26 cellular contexts compared by ENCODE assay signal in the genomic region with DNA sequence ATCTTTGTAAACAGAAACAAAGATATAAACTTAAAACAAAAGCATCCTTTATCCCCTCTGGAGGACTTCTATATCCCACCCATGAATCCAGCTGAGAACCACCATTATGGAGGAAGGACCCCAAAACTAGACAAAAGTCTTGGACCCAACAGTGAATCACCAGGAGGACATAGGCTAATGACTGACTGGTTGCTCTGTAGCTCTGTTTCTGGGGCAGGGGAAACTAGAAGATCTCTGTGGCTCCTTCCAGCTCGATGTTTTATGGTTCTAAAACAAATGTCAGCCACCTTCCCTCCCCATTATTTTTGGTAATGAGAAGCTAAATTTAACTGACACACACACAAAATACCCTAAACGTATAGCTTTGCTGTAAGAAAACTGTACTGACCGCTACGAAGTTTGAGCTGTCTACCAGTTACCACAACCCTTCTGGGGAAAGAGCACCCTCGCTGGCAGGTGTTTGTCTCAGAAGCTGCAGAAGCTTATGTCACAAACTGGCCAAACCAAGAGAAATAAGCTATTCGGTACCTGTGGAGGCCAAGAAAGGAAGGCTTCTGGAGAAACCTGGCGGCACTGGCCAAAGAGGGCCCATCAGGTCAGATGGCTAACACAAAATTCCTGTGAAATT. TPM values are rescaled to one million over a fixed set of nuclear protein-coding genes. Genes with fewer than 3 reads are reported as not detected.
A peak's percentile ranks its signal among the peaks of the same experiment; 100 is the strongest.
DNase-seq lines count a peak whose midpoint lies in the region; ATAC-seq and TF ChIP-seq lines count a peak whose summit lies in the region.
"Had no signal": no experiment of that assay in that cellular context is flagged by ENCODE, and none has a peak within 500 bp of the region (broad histone marks: within the 10 kb centered on the region; RNA-seq: fewer than 3 reads in every experiment).

No MANE protein-coding gene starts in this region.

- dilution Hi-C loops in IMR-90 (cut with HindIII; ENCODE audit: low sequenced_read_pairs, unreplicated experiment), result no loop called here

- peak overlapping the region; percentile 28; the same call in 1 of the 2 replicates for H4K5ac ChIP-seq in IMR-90 (ENCODE audit: low read depth, low read length)

- H3K27ac ChIP-seq in GM23338 (ENCODE audit: low read depth) (peak overlapping the region; percentile 56; the same call in 1 of the 2 replicates), IMR-90 (ENCODE audit: insufficient read depth, low read length) (no peak overlapping the region)
- H3K27ac ChIP-seq: breast epithelium, heart left ventricle, neural progenitor cell, prostate gland, sigmoid colon had no signal

- peak overlapping the region; percentile 71 for H3K4ac ChIP-seq in IMR-90 (ENCODE audit: low read depth, low read length)

- no TSS peak for BruUV-seq in IMR-90 (replicated peaks; lab: Mats Ljungman, UMichigan)

- 0 out of 2 replicates have a peak, but pooled peaks cover 4% of the 10 kb centered on the region for H3K9me2 ChIP-seq in GM23338 (ENCODE audit: insufficient read depth)
- H3K9me2 ChIP-seq: SK-N-SH had no signal

- TF ChIP-seq RAD21 in IMR-90 (IDR thresholded peaks at IDR 0.05; ENCODE audit: low read length), result no peak

- CTCF ChIA-PET in IMR-90 (lab: Yijun Ruan, JAX), result interaction anchor here (0.5 to 1.4 kb wide), 3 partner anchors 34 to 1496 kb away, joined by 3 to 4 read pairs (median 3); no protein-coding TSS in a partner anchor

- peaks cover 36 to 59% of the 10 kb centered on the region in 2 experiments for H3K79me1 ChIP-seq in IMR-90 (ENCODE audit: low read depth in 1 of 2, low read length in 2 of 2)

- POLR2A ChIA-PET in IMR-90 (lab: Charles Lee; ENCODE audit: unreplicated experiment), result no interaction called here

- H3K36me3 Mint-ChIP-seq in GM23338 (ENCODE audit: low read depth) (peaks cover 3% of the 10 kb centered on the region; the same call in 2 of the 3 replicates), mesothelial cell of epicardium (peaks cover 3% of the 10 kb centered on the region)
- H3K36me3 Mint-ChIP-seq: neural progenitor cell had no signal

- H3K4me1 Mint-ChIP-seq in GM23338, result peaks cover 46% of the 10 kb centered on the region
- peaks cover 67% of the 10 kb centered on the region for H3K4me1 Mint-ChIP-seq in mesothelial cell of epicardium

- H4K91ac ChIP-seq in IMR-90 (ENCODE audit: insufficient read depth, low read depth, low read length), result peak overlapping the region; percentile 71

- peak overlapping the region; percentile 33; the same call in 1 of the 2 replicates for H3K18ac ChIP-seq in IMR-90 (ENCODE audit: low read depth, low read length)

- H4K20me1 ChIP-seq in GM23338 (replicated peaks; ENCODE audit: insufficient read depth), result no peaks in the 10 kb centered on the region
- H4K20me1 ChIP-seq in IMR-90 (ENCODE audit: insufficient read depth, low read length), result no peaks in the 10 kb centered on the region

- H3K27ac Mint-ChIP-seq in GM23338 (no peak overlapping the region), mesothelial cell of epicardium (peak overlapping the region; percentile 67)
- H3K27ac Mint-ChIP-seq: activated naive CD4-positive, alpha-beta T cell treated with anti-CD3 and anti-CD28 coated beads, Interleukin-2, amount 10 ng/mL, durations not matched to agents 7 days and 5 days; neural progenitor cell; stimulated activated naive CD8-positive, alpha-beta T cell treated with anti-CD3 and anti-CD28 coated beads, Interleukin-15, Interleukin-2, amounts not matched to agents 100 ng/mL and 50 ng/mL, for 24 hours had no signal

- H2AFZ ChIP-seq in GM23338, result no peak overlapping the region
- H2AFZ ChIP-seq in IMR-90 (replicated peaks; ENCODE audit: low read length, poor library complexity), result no peak overlapping the region
- H2AFZ ChIP-seq: neural progenitor cell had no signal

- DNase-seq in GM23338 (ENCODE audit: low spot score) (no peak), IMR-90 (no peak), mesothelial cell of epicardium (ENCODE audit: low spot score in 2 of 2, unreplicated experiment in 2 of 2) (no peak), cortex of kidney (lab: John Stamatoyannopoulos, UW) (no peak), NCI-H1417 treated with DMSO at 0.1 percent for 48 hours (lab: John Stamatoyannopoulos, UW) (no peak), NCI-H2227 (lab: John Stamatoyannopoulos, UW; ENCODE audit: unreplicated experiment) (no peak), NCI-H2107 (lab: John Stamatoyannopoulos, UW) (no peak)
- DNase-seq: activated CD4-positive, alpha-beta T cell treated with anti-CD3 and anti-CD28 coated beads for 48 hours; activated naive CD4-positive, alpha-beta T cell treated with anti-CD3 and anti-CD28 coated beads, Interleukin-2, amount 10 ng/mL, durations not matched to agents 7 days and 5 days; activated T-cell treated with anti-CD3 and anti-CD28 coated beads, Interleukin-2, amount 50 U/mL, for 4 hours; amniotic stem cell; effector CD8-positive, alpha-beta T cell; heart left ventricle; kidney glomerular epithelial cell; MG63; NCI-H1436 treated with DMSO at 0.1 percent for 48 hours; NCI-H510A treated with DMSO at 0.1 percent for 48 hours; sigmoid colon; SK-N-SH; stimulated activated CD4-positive, alpha-beta T cell treated with anti-CD3 and anti-CD28 coated beads, Interleukin-15, amount 100 ng/mL, for 24 hours had no signal

- TF ChIP-seq POLR2A in IMR-90 (IDR thresholded peaks at IDR 0.05; ENCODE audit: low read depth, low read length), result no peak

- H2AK9ac ChIP-seq in IMR-90 (replicated peaks; ENCODE audit: low read depth, low read length, poor library complexity), result no peak overlapping the region

- H2BK5ac ChIP-seq in IMR-90 (ENCODE audit: low read depth, low read length, poor library complexity, severe bottlenecking), result peak overlapping the region; percentile 24

- H3K4me3 Mint-ChIP-seq in GM23338 (no peak overlapping the region), mesothelial cell of epicardium (no peak overlapping the region)
- H3K4me3 Mint-ChIP-seq: activated naive CD4-positive, alpha-beta T cell treated with anti-CD3 and anti-CD28 coated beads, Interleukin-2, amount 10 ng/mL, durations not matched to agents 7 days and 5 days; activated T-cell treated with anti-CD3 and anti-CD28 coated beads, Interleukin-2, amount 50 U/mL, for 4 hours; neural progenitor cell; stimulated activated naive CD8-positive, alpha-beta T cell treated with anti-CD3 and anti-CD28 coated beads, Interleukin-15, Interleukin-2, amounts not matched to agents 100 ng/mL and 50 ng/mL, for 24 hours had no signal

- H2BK15ac ChIP-seq in IMR-90 (ENCODE audit: low read depth, low read length), result peak overlapping the region; percentile 91; the same call in 1 of the 3 replicates

- H3K36me3 ChIP-seq in GM23338 (ENCODE audit: insufficient read depth), result no peaks in the 10 kb centered on the region
- H3K36me3 ChIP-seq in IMR-90 (ENCODE audit: control insufficient read depth, insufficient read depth, low read length), result no peaks in the 10 kb centered on the region
- H3K36me3 ChIP-seq: breast epithelium, heart left ventricle, neural progenitor cell, prostate gland, sigmoid colon had no signal

- peaks cover 1% of the 10 kb centered on the region for H3K27me3 Mint-ChIP-seq in GM23338 (ENCODE audit: insufficient read depth, low read depth, poor library complexity)
- no peaks in the 10 kb centered on the region for H3K27me3 Mint-ChIP-seq in mesothelial cell of epicardium (ENCODE audit: low read depth)
- H3K27me3 Mint-ChIP-seq: activated naive CD4-positive, alpha-beta T cell treated with anti-CD3 and anti-CD28 coated beads, Interleukin-2, amount 10 ng/mL, durations not matched to agents 7 days and 5 days had no signal

- peak overlapping the region; percentile 72 for H3K23ac ChIP-seq in IMR-90 (ENCODE audit: low read depth, low read length)

- no peak overlapping the region for H3K4me2 ChIP-seq in GM23338
- H3K4me2 ChIP-seq in IMR-90 (ENCODE audit: low read depth, low read length), result no peak overlapping the region
- H3K4me2 ChIP-seq: neural progenitor cell, SK-N-SH had no signal

- no peaks in the 10 kb centered on the region for H3K27me3 ChIP-seq in GM23338 (ENCODE audit: insufficient read depth)
- no peaks in the 10 kb centered on the region for H3K27me3 ChIP-seq in IMR-90 (ENCODE audit: control insufficient read depth, insufficient read depth, low read length)
- H3K27me3 ChIP-seq: breast epithelium, heart left ventricle, MG63, neural progenitor cell, sigmoid colon had no signal

- WGBS in IMR-90 (ENCODE audit: extremely low coverage in 2 of 2, insufficient read length in 1 of 2), 2 experiments, result 100% methylated on average over 1 of the region's 7 CpGs; no CpG with 5 or more reads in 1 of the 2 experiments

- peaks cover 32% of the 10 kb centered on the region for H3K79me2 ChIP-seq in GM23338 (replicated peaks; ENCODE audit: insufficient read depth)

- intact Hi-C loops in IMR-90 (cut with micrococcal nuclease), result no loop called here

- no peaks in the 10 kb centered on the region for H3K9me3 Mint-ChIP-seq in GM23338
- no peaks in the 10 kb centered on the region for H3K9me3 Mint-ChIP-seq in mesothelial cell of epicardium
- H3K9me3 Mint-ChIP-seq: activated naive CD4-positive, alpha-beta T cell treated with anti-CD3 and anti-CD28 coated beads, Interleukin-2, amount 10 ng/mL, durations not matched to agents 7 days and 5 days; activated T-cell treated with anti-CD3 and anti-CD28 coated beads, Interleukin-2, amount 50 U/mL, for 4 hours; neural progenitor cell; stimulated activated naive CD8-positive, alpha-beta T cell treated with anti-CD3 and anti-CD28 coated beads, Interleukin-15, Interleukin-2, amounts not matched to agents 100 ng/mL and 50 ng/mL, for 24 hours had no signal

- no peaks in the 10 kb centered on the region for H3F3A ChIP-seq in GM23338 (replicated peaks; ENCODE audit: low read depth)

- H3K4me1 ChIP-seq in GM23338 (ENCODE audit: insufficient read depth), result peaks cover 18% of the 10 kb centered on the region
- H3K4me1 ChIP-seq in IMR-90 (ENCODE audit: control insufficient read depth, insufficient read depth, low read length), result peaks cover 16% of the 10 kb centered on the region
- H3K4me1 ChIP-seq: breast epithelium, prostate gland had no signal

- no peak overlapping the region for H3K9ac ChIP-seq in IMR-90 (ENCODE audit: low read depth, low read length)
- H3K9ac ChIP-seq: neural progenitor cell, SK-N-SH had no signal

- in situ Hi-C loops in IMR-90 (cut with MboI; ENCODE audit: low sequenced_read_pairs), result loop anchor here (25.0 kb wide), 1 partner anchor 1544 kb away; a partner anchor contains a TSS

- no peak overlapping the region for H3K4me3 ChIP-seq in GM23338
- H3K4me3 ChIP-seq in IMR-90 (ENCODE audit: insufficient read depth, low read depth, low read length), result no peak overlapping the region
- H3K4me3 ChIP-seq: breast epithelium, heart left ventricle, lung, MG63, neural progenitor cell, prostate gland, sigmoid colon had no signal

- H3K9me3 ChIP-seq in IMR-90 (ENCODE audit: control insufficient read depth, insufficient read depth, low read length), result 0 out of 2 replicates have a peak, but pooled peaks cover 2% of the 10 kb centered on the region
- H3K9me3 ChIP-seq: breast epithelium, heart left ventricle, MG63, prostate gland, sigmoid colon, SK-N-SH had no signal

- ATAC-seq in GM18511 (IDR thresholded peaks at IDR 0.05; ENCODE audit: unreplicated experiment) (peak; percentile 45), GM23338 (no peak), IMR-90 (ENCODE audit: low read depth) (no peak)
- ATAC-seq: activated T-cell treated with anti-CD3 and anti-CD28 coated beads, Interleukin-2, amount 50 U/mL, for 4 hours; heart left ventricle had no signal

- H3K9me1 ChIP-seq in IMR-90 (ENCODE audit: insufficient read depth, low read length), result peaks cover 27% of the 10 kb centered on the region

- H3K14ac ChIP-seq in IMR-90 (replicated peaks; ENCODE audit: low read depth, low read length), result peak overlapping the region; percentile 31

- H2AK5ac ChIP-seq in IMR-90 (ENCODE audit: low read depth, low read length), result peak overlapping the region; percentile 88

- H2BK120ac ChIP-seq in IMR-90 (ENCODE audit: low read depth, low read length), result peak overlapping the region; percentile 54

- H2BK20ac ChIP-seq in IMR-90 (ENCODE audit: low read depth, low read length), result peak overlapping the region; percentile 87

- TF ChIP-seq CTCF in GM23338 (conservative IDR thresholded peaks at IDR 0.05; ENCODE audit: low read depth in 2 of 2) (no peak), IMR-90 (conservative IDR thresholded peaks at IDR 0.05; ENCODE audit: low read depth, low read length) (no peak), mesothelial cell of epicardium (IDR thresholded peaks at IDR 0.05; ENCODE audit: unreplicated experiment) (no peak)

- H3K56ac ChIP-seq in IMR-90 (ENCODE audit: extremely low read depth, insufficient read depth, low read length), result no peak overlapping the region; the same call in 1 of the 2 replicates

- H4K8ac ChIP-seq in IMR-90 (ENCODE audit: low read depth in 2 of 2, low read length in 2 of 2), result peak overlapping the region in 1 of 2 experiments; percentile 51; a peak in 3 of 4 replicates

RNA-seq across cellular contexts. Expression of a gene that starts 36.4 kb away (rescaled TPM):
- 34.1 and 35.9 TPM in 2 replicates for total RNA-seq in GM23338 (2014; rRNA removed; shearing (Covaris generic))
- 8.1 and 8.6 TPM in 2 replicates for polyA plus RNA-seq in GM23338 (2016; fragmentation: Nextera tagmentation; extraction: Ambion mirVana)
- total RNA-seq in IMR-90 (2012; rRNA removed), result 44.8 and 46.4 TPM in 2 replicates
- polyA plus RNA-seq in IMR-90 (2012; rRNA removed), result 13.6 and 14.6 TPM in 2 replicates
- 8.7 and 9.0 TPM in 2 replicates for polyA plus RNA-seq in IMR-90 (2012; cell fraction: cytosol; rRNA removed)
- polyA plus RNA-seq in IMR-90 (2012; cell fraction: nucleus; rRNA removed; ENCODE audit: low replicate concordance), result 7.6 and 8.1 TPM in 2 replicates
- 8.5 to 9.4 TPM (median 9.1 TPM) in 3 replicates for total RNA-seq in mesothelial cell of epicardium
